Comparison of ENCODE assay signal across 8 cellular contexts in the genomic region with DNA sequence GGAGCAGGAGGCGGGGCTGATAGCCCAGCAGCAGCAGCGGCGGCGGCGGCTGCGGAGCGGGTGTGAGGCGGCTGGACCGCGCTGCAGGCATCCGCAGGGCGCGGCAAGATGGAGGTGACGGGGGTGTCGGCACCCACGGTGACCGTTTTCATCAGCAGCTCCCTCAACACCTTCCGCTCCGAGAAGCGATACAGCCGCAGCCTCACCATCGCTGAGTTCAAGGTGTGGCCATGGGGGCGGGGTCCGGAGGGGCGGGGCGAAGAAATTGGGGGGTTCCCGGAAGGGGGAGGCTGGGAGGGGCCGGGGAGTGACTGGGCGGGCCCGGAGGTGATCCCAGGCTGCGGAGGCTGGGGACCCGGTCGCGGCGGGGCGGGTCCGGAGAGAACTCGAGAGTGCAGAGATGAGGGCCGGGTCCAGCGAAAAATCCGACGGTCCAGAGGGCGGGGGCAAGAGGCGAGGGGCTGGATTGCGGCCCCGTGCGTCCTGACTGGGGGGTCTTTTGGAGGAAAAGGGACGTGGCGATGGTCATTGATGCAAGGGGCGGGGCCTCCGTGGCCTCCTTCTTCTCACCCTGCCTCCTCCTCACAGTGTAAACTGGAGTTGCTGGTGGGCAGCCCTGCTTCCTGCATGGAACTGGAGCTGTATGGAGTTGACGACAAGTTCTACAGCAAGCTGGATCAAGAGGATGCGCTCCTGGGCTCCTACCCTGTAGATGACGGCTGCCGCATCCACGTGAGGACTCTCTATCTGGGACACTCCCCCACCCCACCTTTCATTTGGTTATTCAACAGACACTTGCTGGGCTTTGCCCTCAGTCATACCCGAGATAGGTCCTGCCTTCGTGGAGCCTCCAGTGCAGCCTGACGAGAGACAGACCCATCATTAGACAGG. TPM values are rescaled to one million over a fixed set of nuclear protein-coding genes. Genes with fewer than 3 reads are reported as not detected.
DNase-seq lines count a peak whose midpoint lies in the region; ATAC-seq and TF ChIP-seq lines count a peak whose summit lies in the region.

A gene with protein sequence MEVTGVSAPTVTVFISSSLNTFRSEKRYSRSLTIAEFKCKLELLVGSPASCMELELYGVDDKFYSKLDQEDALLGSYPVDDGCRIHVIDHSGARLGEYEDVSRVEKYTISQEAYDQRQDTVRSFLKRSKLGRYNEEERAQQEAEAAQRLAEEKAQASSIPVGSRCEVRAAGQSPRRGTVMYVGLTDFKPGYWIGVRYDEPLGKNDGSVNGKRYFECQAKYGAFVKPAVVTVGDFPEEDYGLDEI (plus strand): TSS at position 16 of the 891 bp plus-strand sequence. CDS start 93 bp downstream, at position 109.

- peaks cover 20% of the 10 kb centered on the region for H3K36me3 Mint-ChIP-seq in chondrocyte (ENCODE audit: low read depth)

- TF ChIP-seq CTCF in BJ (IDR thresholded peaks at IDR 0.05; ENCODE audit: insufficient read depth, low read depth, low read length) = no peak
- no peak for TF ChIP-seq CTCF in chondrocyte (IDR thresholded peaks at IDR 0.05)
- TF ChIP-seq CTCF in lower lobe of right lung (IDR thresholded peaks at IDR 0.05) = no peak

- POLR2A ChIA-PET in BJ (lab: Charles Lee) = interaction anchor here (0.6 to 1.0 kb wide), 2 partner anchors 99 to 1875 kb away, joined by 3 to 8 read pairs; partner anchors contain the start of genes ZNF146 and ZNF565

- H3K4me3 ChIP-seq in BJ (ENCODE audit: low read depth, low read length) = peak within 1 kb of the TSS; percentile 98
- peak within 1 kb of the TSS; percentile 74 for H3K4me3 ChIP-seq in lower lobe of right lung

- H3K4me1 ChIP-seq in lower lobe of right lung = peaks cover 27% of the 10 kb centered on the region

- peak within 1 kb of the TSS; percentile 97 for H3K4me3 Mint-ChIP-seq in chondrocyte (ENCODE audit: unreplicated experiment)

- CTCF ChIA-PET in BJ (lab: Yijun Ruan, JAX) = interaction anchor here (0.8 to 4.5 kb wide), 7 partner anchors 12 to 55 kb away, joined by 3 to 24 read pairs (median 3); no protein-coding TSS in a partner anchor

- ATAC-seq in GM19395 (IDR thresholded peaks at IDR 0.05; ENCODE audit: unreplicated experiment) (peak; percentile 35), lower lobe of right lung (peak; percentile 79 to 84), GM21528 (IDR thresholded peaks at IDR 0.05; ENCODE audit: low FRiP score, unreplicated experiment) (no peak)
- ATAC-seq in activated CD4-positive, CD25-positive, alpha-beta regulatory T cell treated with anti-CD3 and anti-CD28 coated beads, Interleukin-2, amount 50 U/mL, for 24 hours = peak; percentile 52 to 53

- no peaks in the 10 kb centered on the region for H3K9me3 ChIP-seq in lower lobe of right lung

- DNase-seq in BJ (ENCODE audit: low read depth) (no peak), LHCN-M2 (ENCODE audit: low read depth) (peak; percentile 25), chondrocyte (ENCODE audit: low spot score) (no peak), lower lobe of right lung (peak; percentile 89)
- DNase-seq in stimulated activated CD8-positive, alpha-beta memory T cell treated with anti-CD3 and anti-CD28 coated beads, Interleukin-15, amount 100 ng/mL, for 1 hour (ENCODE audit: low read depth) = peak; percentile 83

- no peaks in the 10 kb centered on the region for H3K27me3 Mint-ChIP-seq in chondrocyte (ENCODE audit: low read depth)

- H3K9me3 Mint-ChIP-seq in chondrocyte (ENCODE audit: low read depth) = no peaks in the 10 kb centered on the region

- H3K27me3 ChIP-seq in BJ (ENCODE audit: control insufficient read depth, insufficient read depth, low read length) (no peaks in the 10 kb centered on the region), lower lobe of right lung (ENCODE audit: low read depth) (no peaks in the 10 kb centered on the region)

- H3K4me1 Mint-ChIP-seq in chondrocyte (ENCODE audit: low read depth) = peaks cover 39% of the 10 kb centered on the region

- intact Hi-C loops in lower lobe of right lung (cut with DNase I) = no loop called here

- peak within 1 kb of the TSS; percentile 84 for H3K27ac ChIP-seq in lower lobe of right lung

- peaks cover 13% of the 10 kb centered on the region for H3K36me3 ChIP-seq in BJ (ENCODE audit: control insufficient read depth, insufficient read depth, low read length)
- H3K36me3 ChIP-seq in lower lobe of right lung = peaks cover 68% of the 10 kb centered on the region

- H3K27ac Mint-ChIP-seq in chondrocyte (ENCODE audit: unreplicated experiment) = peak within 1 kb of the TSS; percentile 94

RNA-seq across cellular contexts. Expression of the gene that starts here (rescaled TPM):
- 226 and 251 TPM in 2 replicates for polyA plus RNA-seq in BJ (2011; rRNA removed)
- 81.8 and 134 TPM in 2 replicates for polyA minus RNA-seq in BJ (2011; rRNA and poly(A)+ RNA removed)
- total RNA-seq in LHCN-M2 (2014; rRNA removed) (295 and 302 TPM in 2 replicates), chondrocyte (181 to 201 TPM (median 199 TPM) in 3 replicates), lower lobe of right lung (90.2 TPM)
- 440 TPM for polyA plus RNA-seq in LHCN-M2 (2012)

Comparison
In these comparisons a context has a peak if more than half of its experiments do, and no peak if none do; other contexts are left out.
1. DNase-seq: peak in LHCN-M2 (single experiment), lower lobe of right lung (single experiment) and stimulated activated CD8-positive, alpha-beta memory T cell treated with anti-CD3 and anti-CD28 coated beads, Interleukin-15, amount 100 ng/mL, for 1 hour (single experiment); none in BJ (single experiment) and chondrocyte (single experiment).